8 cellular contexts compared by ENCODE assay signal in genomic region chr1:234771642-234772344, GRCh38.
A peak's percentile ranks its signal among the peaks of the same experiment; 100 is the strongest.
DNase-seq lines count a peak whose midpoint lies in the region; ATAC-seq lines count a peak whose summit lies in the region.

No MANE protein-coding gene starts in this region.

- peaks cover 59% of the 10 kb centered on the region for H3K4me1 Mint-ChIP-seq in activated CD4-positive, alpha-beta memory T cell treated with anti-CD3 and anti-CD28 coated beads for 36 hours (ENCODE audit: low read depth)

- no peaks in the 10 kb centered on the region for H3K27me3 ChIP-seq in mucosa of rectum (ENCODE audit: control insufficient read depth in 2 of 2, insufficient read depth in 2 of 2, low read length in 2 of 2)

- H3K9me3 Mint-ChIP-seq in activated CD4-positive, alpha-beta memory T cell treated with anti-CD3 and anti-CD28 coated beads for 36 hours: peaks cover 2% of the 10 kb centered on the region

- POLR2A ChIA-PET in activated CD4-positive, alpha-beta memory T cell treated with anti-CD3 and anti-CD28 coated beads for 36 hours (lab: Charles Lee): interaction anchor here (0.7 to 3.3 kb wide), 8 partner anchors 47 to 240 kb away, joined by 3 to 14 read pairs (median 4); no protein-coding TSS in a partner anchor

- CTCF ChIA-PET in activated CD4-positive, alpha-beta memory T cell treated with anti-CD3 and anti-CD28 coated beads for 36 hours (lab: Charles Lee): interaction anchor here (0.9 to 1.5 kb wide), 4 partner anchors 41 to 272 kb away, joined by 3 to 7 read pairs (median 4); no protein-coding TSS in a partner anchor

- H3K27ac ChIP-seq in mucosa of rectum (ENCODE audit: low read depth in 2 of 2, low read length in 2 of 2): peak overlapping the region; percentile 64 to 75

- peak; percentile 40 for DNase-seq in DMS79 treated with DMSO at 0.1 percent for 48 hours (lab: John Stamatoyannopoulos, UW)
- DNase-seq in LHCN-M2 (ENCODE audit: low read depth): peak; percentile 15
- no peak for DNase-seq in activated CD4-positive, alpha-beta memory T cell treated with anti-CD3 and anti-CD28 coated beads for 36 hours
- no peak for DNase-seq in activated gamma-delta T cell (lab: John Stamatoyannopoulos, UW)
- DNase-seq in NCI-H446 treated with DMSO at 0.1 percent for 48 hours (lab: John Stamatoyannopoulos, UW): no peak
- DNase-seq in hepatic stellate cell (ENCODE audit: low spot score): no peak

- ATAC-seq in GM21529 (IDR thresholded peaks at IDR 0.05; ENCODE audit: unreplicated experiment): no peak

- H3K4me3 ChIP-seq in mucosa of rectum (ENCODE audit: low read length in 2 of 2): peak overlapping the region in 1 of 2 donors; percentile 34

- intact Hi-C loops in activated CD4-positive, alpha-beta memory T cell treated with anti-CD3 and anti-CD28 coated beads for 36 hours (cut with micrococcal nuclease): loop anchor here (1.0 to 5.0 kb wide), 10 partner anchors 12 to 304 kb away; no protein-coding TSS in a partner anchor

- no peaks in the 10 kb centered on the region for H3K9me3 ChIP-seq in mucosa of rectum (ENCODE audit: control insufficient read depth in 2 of 2, low read length in 2 of 2)

- H3K4me1 ChIP-seq in mucosa of rectum (ENCODE audit: control insufficient read depth in 2 of 2, insufficient read depth in 2 of 2, low read length in 2 of 2): peaks cover 13 to 20% of the 10 kb centered on the region in 2 donors

- H3K27ac Mint-ChIP-seq in activated CD4-positive, alpha-beta memory T cell treated with anti-CD3 and anti-CD28 coated beads for 36 hours: peak overlapping the region; percentile 84

- H3K36me3 Mint-ChIP-seq in activated CD4-positive, alpha-beta memory T cell treated with anti-CD3 and anti-CD28 coated beads for 36 hours: peaks cover 6% of the 10 kb centered on the region

- peak overlapping the region; percentile 49 for H3K4me3 Mint-ChIP-seq in activated CD4-positive, alpha-beta memory T cell treated with anti-CD3 and anti-CD28 coated beads for 36 hours

- peak overlapping the region; percentile 9 to 48 for H3K9ac ChIP-seq in mucosa of rectum (ENCODE audit: low read depth in 1 of 2, low read length in 2 of 2)

- no peaks in the 10 kb centered on the region for H3K27me3 Mint-ChIP-seq in activated CD4-positive, alpha-beta memory T cell treated with anti-CD3 and anti-CD28 coated beads for 36 hours

- no peaks in the 10 kb centered on the region for H3K36me3 ChIP-seq in mucosa of rectum (ENCODE audit: control insufficient read depth in 2 of 2, insufficient read depth in 2 of 2, low read length in 2 of 2)

Comparison
In these comparisons a context has a peak if more than half of its experiments do, and no peak if none do; other contexts are left out.
1. DNase-seq: peak in DMS79 treated with DMSO at 0.1 percent for 48 hours (single experiment) and LHCN-M2 (single experiment); none in activated CD4-positive, alpha-beta memory T cell treated with anti-CD3 and anti-CD28 coated beads for 36 hours (single experiment), activated gamma-delta T cell (single experiment), NCI-H446 treated with DMSO at 0.1 percent for 48 hours (single experiment) and hepatic stellate cell (single experiment).